ENCODE assay signal across 1 cellular context in genomic region chr17:41148971-41149651, GRCh38.
TF ChIP-seq lines count a peak whose summit lies in the region.

No MANE protein-coding gene starts in this region.

TF ChIP-seq in WTC11, 78 proteins besides CTCF, POLR2A, EP300 and RAD21:
- peak; percentile 70 for TF ChIP-seq ZNF423 (CRISPR knock-in tag; IDR thresholded peaks at IDR 0.05)
TF ChIP-seq in WTC11: peak in this region for 1; not testable (repeated sequence) for 77.
